Comparison of ENCODE assay signal across 26 cellular contexts in genomic region chr2:177084607-177085006, GRCh38.
"Had no signal": no experiment of that assay in that cellular context is flagged by ENCODE, and none has a peak within 500 bp of the region (broad histone marks: within the 10 kb centered on the region; RNA-seq: fewer than 3 reads in every experiment).

No MANE protein-coding gene starts in this region.

- H3K36me3 ChIP-seq: brain microvascular endothelial cell, esophagus muscularis mucosa, gastrocnemius medialis, heart left ventricle had no signal

- H3K4me1 ChIP-seq: esophagus muscularis mucosa, foreskin keratinocyte, gastrocnemius medialis, heart left ventricle had no signal

- H3K27me3 ChIP-seq: brain microvascular endothelial cell, gastrocnemius medialis had no signal

- ATAC-seq: activated CD4-positive, alpha-beta T cell treated with anti-CD3 and anti-CD28 coated beads for 36 hours; activated CD8-positive, alpha-beta T cell treated with anti-CD3 and anti-CD28 coated beads for 36 hours; activated T-cell treated with anti-CD3 and anti-CD28 coated beads, Interleukin-2, amount 50 U/mL, for 4 hours; activated T-helper 17 cell treated with anti-CD3 and anti-CD28 coated beads, Interleukin-2, amount 50 U/mL, for 72 hours; effector memory CD8-positive, alpha-beta T cell; foreskin keratinocyte; gastrocnemius medialis had no signal

- DNase-seq: activated CD4-positive, alpha-beta T cell treated with anti-CD3 and anti-CD28 coated beads for 36 hours; activated CD4-positive, alpha-beta T cell treated with anti-CD3 and anti-CD28 coated beads, Interleukin-2, amount 10 ng/mL, durations not matched to agents 7 days and 5 days; activated CD4-positive, alpha-beta T cell treated with anti-CD3 and anti-CD28 coated beads, Interleukin-2, amount 50 U/mL, for 4 hours; activated CD4-positive, CD25-positive, alpha-beta regulatory T cell; activated CD4-positive, CD25-positive, alpha-beta regulatory T cell treated with anti-CD3 and anti-CD28 coated beads, Interleukin-2, amount 50 U/mL, for 72 hours; activated CD8-positive, alpha-beta memory T cell treated with anti-CD3 and anti-CD28 coated beads for 24 hours; activated CD8-positive, alpha-beta T cell treated with anti-CD3 and anti-CD28 coated beads for 36 hours; activated effector memory CD4-positive, alpha-beta T cell treated with Interleukin-2 at 50 U/mL for 16 hours; activated gamma-delta T cell treated with Interleukin-2 at 50 U/mL for 16 hours; activated naive CD4-positive, alpha-beta T cell treated with anti-CD3 and anti-CD28 coated beads, Interleukin-2, amount 50 U/mL, for 16 hours; activated naive CD4-positive, alpha-beta T cell treated with Interleukin-2 at 50 U/mL for 16 hours; activated T-cell treated with anti-CD3 and anti-CD28 coated beads, Interleukin-2, amount 50 U/mL, for 4 hours; amniotic stem cell; anterior cingulate cortex; brain microvascular endothelial cell; dorsolateral prefrontal cortex; effector memory CD8-positive, alpha-beta T cell; erythroblast; foreskin keratinocyte; gastrocnemius medialis; glutamatergic neuron; heart left ventricle; T-helper 2 cell had no signal

- H3K27ac ChIP-seq: brain microvascular endothelial cell, coronary artery, dorsolateral prefrontal cortex, esophagus muscularis mucosa, foreskin keratinocyte, gastrocnemius medialis, heart left ventricle had no signal

- H3K4me3 ChIP-seq: coronary artery, dorsolateral prefrontal cortex, esophagus muscularis mucosa, gastrocnemius medialis, heart left ventricle had no signal

- H3K9me3 ChIP-seq: esophagus muscularis mucosa, gastrocnemius medialis, heart left ventricle had no signal
